In genomic region chr14:96802963-96803362, GRCh38 we compare ENCODE assay signal across 1 cellular context.
TF ChIP-seq lines count a peak whose summit lies in the region.

No MANE protein-coding gene starts in this region.

TF ChIP-seq in K562, 482 proteins besides CTCF, POLR2A, EP300 and RAD21 (continued from another document and continues in another):
- TF ChIP-seq DPF2 (IDR thresholded peaks at IDR 0.05), result peak; percentile 96
- TF ChIP-seq BRD4 (IDR thresholded peaks at IDR 0.05), result no peak
- no peak for TF ChIP-seq SP2 (IDR thresholded peaks at IDR 0.05; ENCODE audit: extremely low read depth, low read depth, low read length, poor library complexity, severe bottlenecking)
- no peak for TF ChIP-seq NR2F6 (CRISPR knock-in tag; IDR thresholded peaks at IDR 0.05)
- peak; percentile 89 for TF ChIP-seq TEAD4 (IDR thresholded peaks at IDR 0.05; ENCODE audit: low read length)
- no peak for TF ChIP-seq TEAD4 (CRISPR knock-in tag; IDR thresholded peaks at IDR 0.05; ENCODE audit: borderline replicate concordance)
- no peak for TF ChIP-seq ESRRB (CRISPR knock-in tag; IDR thresholded peaks at IDR 0.05; ENCODE audit: borderline replicate concordance)
- TF ChIP-seq CREB3L1 (IDR thresholded peaks at IDR 0.05; ENCODE audit: borderline replicate concordance, low read depth), result peak; percentile 60; the same call in 1 of the 2 replicates
- TF ChIP-seq SREBF2 (CRISPR knock-in tag; IDR thresholded peaks at IDR 0.05), result no peak
- peak; percentile 70 for TF ChIP-seq FOSL1 (tag; conservative IDR thresholded peaks at IDR 0.05)
- TF ChIP-seq TBP (optimal IDR thresholded peaks at IDR 0.05; ENCODE audit: low read depth, low read length), result no peak
- no peak for TF ChIP-seq NFRKB (IDR thresholded peaks at IDR 0.05; ENCODE audit: low read depth)
- no peak for TF ChIP-seq FOXA3 (CRISPR knock-in tag; conservative IDR thresholded peaks at IDR 0.05 in 1 of 2, IDR thresholded peaks at IDR 0.05 in 1 of 2)
- peak; percentile 89 for TF ChIP-seq HDAC2 (IDR thresholded peaks at IDR 0.05)
- TF ChIP-seq CBX8 (IDR thresholded peaks at IDR 0.05; ENCODE audit: borderline replicate concordance, extremely low read depth, low read depth, low read length, poor library complexity, severe bottlenecking), result no peak
- peak; percentile 95 for TF ChIP-seq PRDM10 (IDR thresholded peaks at IDR 0.05; ENCODE audit: partially characterized antibody)
- TF ChIP-seq EWSR1 (IDR thresholded peaks at IDR 0.05; ENCODE audit: borderline replicate concordance, low read depth, partially characterized antibody), result no peak
- TF ChIP-seq ZFP36 (IDR thresholded peaks at IDR 0.05; ENCODE audit: low read depth, low read length, partially characterized antibody), result peak; percentile 27
- no peak for TF ChIP-seq ATF2 (CRISPR knock-in tag; IDR thresholded peaks at IDR 0.05)
- no peak for TF ChIP-seq DEAF1 (CRISPR knock-in tag; IDR thresholded peaks at IDR 0.05)
- TF ChIP-seq SMARCA5 (IDR thresholded peaks at IDR 0.05), result no peak
- no peak for TF ChIP-seq GABPA (tag; conservative IDR thresholded peaks at IDR 0.05; ENCODE audit: low read depth)
- TF ChIP-seq TCF3 (CRISPR knock-in tag; IDR thresholded peaks at IDR 0.05), result peak; percentile 93
- no peak for TF ChIP-seq MED1 (CRISPR knock-in tag; IDR thresholded peaks at IDR 0.05; ENCODE audit: borderline replicate concordance)
- TF ChIP-seq NFIC (IDR thresholded peaks at IDR 0.05), result peak; percentile 75
- TF ChIP-seq NCOA6 (IDR thresholded peaks at IDR 0.05), result no peak
- TF ChIP-seq ZNF592 (IDR thresholded peaks at IDR 0.05), result no peak
- no peak for TF ChIP-seq PURB (CRISPR knock-in tag; IDR thresholded peaks at IDR 0.05; ENCODE audit: low read depth)
- TF ChIP-seq CAMTA2 (CRISPR knock-in tag; conservative IDR thresholded peaks at IDR 0.05), result no peak
- TF ChIP-seq NFYB (IDR thresholded peaks at IDR 0.05; ENCODE audit: extremely low read depth, insufficient read length), result no peak
- 0 out of 2 replicates have a peak, but pooled peaks have one; percentile 42 for TF ChIP-seq ZBED1 (IDR thresholded peaks at IDR 0.05)
- no peak for TF ChIP-seq ZNF12 (CRISPR knock-in tag; IDR thresholded peaks at IDR 0.05)
- TF ChIP-seq NBN (IDR thresholded peaks at IDR 0.05; ENCODE audit: low read depth), result peak; percentile 74
- no peak for TF ChIP-seq CBX2 (IDR thresholded peaks at IDR 0.05; ENCODE audit: insufficient read depth, low read length, poor library complexity, severe bottlenecking)
- TF ChIP-seq ARID3B (CRISPR knock-in tag; IDR thresholded peaks at IDR 0.05; ENCODE audit: borderline replicate concordance), result no peak
- no peak for TF ChIP-seq BRF2 (IDR thresholded peaks at IDR 0.05; ENCODE audit: borderline replicate concordance, insufficient read depth, insufficient read length)
- TF ChIP-seq MTA3 (IDR thresholded peaks at IDR 0.05; ENCODE audit: borderline replicate concordance), result peak; percentile 55; the same call in 1 of the 2 replicates
- no peak for TF ChIP-seq SRSF9 (IDR thresholded peaks at IDR 0.05; ENCODE audit: borderline replicate concordance, low read depth, low read length)
- no peak for TF ChIP-seq ZBTB17 (CRISPR knock-in tag; IDR thresholded peaks at IDR 0.05)
- no peak for TF ChIP-seq TFE3 (CRISPR knock-in tag; IDR thresholded peaks at IDR 0.05)
- TF ChIP-seq ESRRA (IDR thresholded peaks at IDR 0.05; ENCODE audit: borderline replicate concordance, low read depth), result no peak
- no peak for TF ChIP-seq ZBTB1 (CRISPR knock-in tag; IDR thresholded peaks at IDR 0.05; ENCODE audit: borderline replicate concordance, low read depth)
- peak; percentile 62 for TF ChIP-seq STAT5A (IDR thresholded peaks at IDR 0.05; ENCODE audit: borderline replicate concordance, low read length)
- TF ChIP-seq DACH1 (IDR thresholded peaks at IDR 0.05; ENCODE audit: partially characterized antibody), result no peak
- TF ChIP-seq HNRNPL (IDR thresholded peaks at IDR 0.05; ENCODE audit: low read depth, low read length), result no peak
- TF ChIP-seq ARHGAP35 (IDR thresholded peaks at IDR 0.05; ENCODE audit: partially characterized antibody), result no peak
- TF ChIP-seq IRF1 (CRISPR knock-in tag; IDR thresholded peaks at IDR 0.05; ENCODE audit: borderline replicate concordance), result no peak
- TF ChIP-seq ATF1 (CRISPR knock-in tag; IDR thresholded peaks at IDR 0.05), result no peak
- TF ChIP-seq ATF1 (tag; IDR thresholded peaks at IDR 0.05), result peak; percentile 55
- 0 out of 2 replicates have a peak, but pooled peaks have one; percentile 27 for TF ChIP-seq RBFOX2 (IDR thresholded peaks at IDR 0.05; ENCODE audit: low read depth, low read length)
- TF ChIP-seq ZFX (CRISPR knock-in tag; IDR thresholded peaks at IDR 0.05), result no peak
